Comparison of ENCODE assay signal across 19 cellular contexts in the genomic region with DNA sequence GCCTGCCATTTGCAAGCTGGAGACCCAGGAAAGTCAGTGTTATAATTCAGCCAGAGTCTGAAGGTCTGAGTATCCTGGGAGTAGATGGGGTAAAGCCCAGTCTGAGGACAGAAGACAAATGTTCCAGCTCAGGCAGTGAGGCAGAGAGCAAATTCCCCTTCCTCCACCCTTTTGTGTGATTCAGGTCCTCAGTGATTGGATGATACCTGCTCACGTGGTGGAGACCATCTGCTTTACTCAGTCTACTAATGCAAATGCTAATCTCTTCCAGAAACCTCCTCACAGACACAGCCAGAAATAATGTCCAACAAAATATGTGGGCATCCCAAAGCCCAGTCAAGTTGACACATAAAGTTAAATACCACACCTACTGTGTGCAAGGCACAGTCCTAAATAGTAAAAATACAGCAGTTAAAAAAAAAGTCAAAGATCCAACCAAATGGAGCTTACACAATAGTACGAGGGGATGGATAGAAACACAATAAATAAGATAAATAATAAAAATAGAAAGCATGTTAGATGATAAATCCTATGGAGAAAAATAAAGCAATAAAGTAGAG. TPM values are rescaled to one million over a fixed set of nuclear protein-coding genes. Genes with fewer than 3 reads are reported as not detected.
A peak's percentile ranks its signal among the peaks of the same experiment; 100 is the strongest.
DNase-seq lines count a peak whose midpoint lies in the region; ATAC-seq and TF ChIP-seq lines count a peak whose summit lies in the region.
"Had no signal": no experiment of that assay in that cellular context is flagged by ENCODE, and none has a peak within 500 bp of the region (broad histone marks: within the 10 kb centered on the region; RNA-seq: fewer than 3 reads in every experiment).

No MANE protein-coding gene starts in this region.

- peak overlapping the region in 1 of 2 donors; percentile 13 for H3K27ac Mint-ChIP-seq in natural killer cell treated with Interleukin-12 subunit alpha and Interleukin-12 subunit beta and Interleukin-15 and Interleukin-18, amount 100 ng/mL, for 72 hours
- H3K27ac Mint-ChIP-seq in natural killer cell (no peak overlapping the region), WTC11 (no peak overlapping the region)
- no peak overlapping the region for H3K27ac Mint-ChIP-seq in activated T-helper 2 cell treated with anti-CD3 and anti-CD28 coated beads, Interferon-gamma antibody, Interleukin-2, Interleukin-4, amounts not matched to agents 10 μg/mL and 5 μg/mL and 100 μg/mL, durations not matched to agents 14 hours and 24 hours and 36 hours
- H3K27ac Mint-ChIP-seq: activated CD4-positive, alpha-beta T cell treated with anti-CD3 and anti-CD28 coated beads, Interleukin-2, amount 10 ng/mL, durations not matched to agents 7 days and 5 days; activated naive CD8-positive, alpha-beta T cell treated with anti-CD3 and anti-CD28 coated beads, Interleukin-2, amount 10 ng/mL, durations not matched to agents 7 days and 5 days; mesothelial cell of epicardium had no signal

- peaks cover 28 to 30% of the 10 kb centered on the region in 2 donors for H3K4me1 Mint-ChIP-seq in natural killer cell treated with Interleukin-12 subunit alpha and Interleukin-12 subunit beta and Interleukin-15 and Interleukin-18, amount 100 ng/mL, for 72 hours (ENCODE audit: low read depth in 2 of 2)
- peaks cover 0 to 13% of the 10 kb centered on the region in 2 donors for H3K4me1 Mint-ChIP-seq in natural killer cell
- H3K4me1 Mint-ChIP-seq in WTC11: peaks cover 35% of the 10 kb centered on the region
- H3K4me1 Mint-ChIP-seq in activated T-helper 2 cell treated with anti-CD3 and anti-CD28 coated beads, Interferon-gamma antibody, Interleukin-2, Interleukin-4, amounts not matched to agents 10 μg/mL and 5 μg/mL and 100 μg/mL, durations not matched to agents 14 hours and 24 hours and 36 hours (ENCODE audit: low read depth): peaks cover 25% of the 10 kb centered on the region

- POLR2A ChIA-PET in WTC11 (lab: Charles Lee): no interaction called here

- ATAC-seq in natural killer cell treated with Interleukin-12 subunit alpha and Interleukin-12 subunit beta and Interleukin-15 and Interleukin-18, amount 100 ng/mL, for 72 hours: no peak
- ATAC-seq in natural killer cell (no peak), WTC11 (no peak), GM18861 (IDR thresholded peaks at IDR 0.05; ENCODE audit: unreplicated experiment) (no peak)
- ATAC-seq: gastrocnemius medialis had no signal

- intact Hi-C loops in natural killer cell (cut with micrococcal nuclease): no loop called here
- intact Hi-C loops in activated T-helper 2 cell treated with anti-CD3 and anti-CD28 coated beads, Interferon-gamma antibody, Interleukin-2, Interleukin-4, amounts not matched to agents 10 μg/mL and 5 μg/mL and 100 μg/mL, durations not matched to agents 14 hours and 24 hours and 36 hours (cut with micrococcal nuclease): no loop called here

- H3K9me3 Mint-ChIP-seq in natural killer cell treated with Interleukin-12 subunit alpha and Interleukin-12 subunit beta and Interleukin-15 and Interleukin-18, amount 100 ng/mL, for 72 hours: no peaks in the 10 kb centered on the region
- H3K9me3 Mint-ChIP-seq in natural killer cell (no peaks in the 10 kb centered on the region), WTC11 (peaks cover 5% of the 10 kb centered on the region)
- no peaks in the 10 kb centered on the region for H3K9me3 Mint-ChIP-seq in activated T-helper 2 cell treated with anti-CD3 and anti-CD28 coated beads, Interferon-gamma antibody, Interleukin-2, Interleukin-4, amounts not matched to agents 10 μg/mL and 5 μg/mL and 100 μg/mL, durations not matched to agents 14 hours and 24 hours and 36 hours
- H3K9me3 Mint-ChIP-seq: activated CD4-positive, alpha-beta T cell treated with anti-CD3 and anti-CD28 coated beads, Interleukin-2, amount 10 ng/mL, durations not matched to agents 7 days and 5 days had no signal

- H3K4me3 Mint-ChIP-seq in natural killer cell treated with Interleukin-12 subunit alpha and Interleukin-12 subunit beta and Interleukin-15 and Interleukin-18, amount 100 ng/mL, for 72 hours: peak overlapping the region; percentile 68
- H3K4me3 Mint-ChIP-seq in natural killer cell (no peak overlapping the region), WTC11 (no peak overlapping the region)
- no peak overlapping the region for H3K4me3 Mint-ChIP-seq in activated T-helper 2 cell treated with anti-CD3 and anti-CD28 coated beads, Interferon-gamma antibody, Interleukin-2, Interleukin-4, amounts not matched to agents 10 μg/mL and 5 μg/mL and 100 μg/mL, durations not matched to agents 14 hours and 24 hours and 36 hours (ENCODE audit: low read depth)
- H3K4me3 Mint-ChIP-seq: activated CD4-positive, alpha-beta T cell treated with anti-CD3 and anti-CD28 coated beads, Interleukin-2, amount 10 ng/mL, durations not matched to agents 7 days and 5 days; activated naive CD8-positive, alpha-beta T cell treated with anti-CD3 and anti-CD28 coated beads, Interleukin-2, amount 10 ng/mL, durations not matched to agents 7 days and 5 days; mesothelial cell of epicardium had no signal

- H3K36me3 Mint-ChIP-seq in natural killer cell treated with Interleukin-12 subunit alpha and Interleukin-12 subunit beta and Interleukin-15 and Interleukin-18, amount 100 ng/mL, for 72 hours: no peaks in the 10 kb centered on the region
- H3K36me3 Mint-ChIP-seq in natural killer cell: no peaks in the 10 kb centered on the region
- H3K36me3 Mint-ChIP-seq in WTC11: no peaks in the 10 kb centered on the region
- H3K36me3 Mint-ChIP-seq in activated T-helper 2 cell treated with anti-CD3 and anti-CD28 coated beads, Interferon-gamma antibody, Interleukin-2, Interleukin-4, amounts not matched to agents 10 μg/mL and 5 μg/mL and 100 μg/mL, durations not matched to agents 14 hours and 24 hours and 36 hours (ENCODE audit: low read depth): no peaks in the 10 kb centered on the region
- H3K36me3 Mint-ChIP-seq: activated naive CD8-positive, alpha-beta T cell treated with anti-CD3 and anti-CD28 coated beads, Interleukin-2, amount 10 ng/mL, durations not matched to agents 7 days and 5 days; mesothelial cell of epicardium had no signal

- DNase-seq in natural killer cell treated with Interleukin-12 subunit alpha and Interleukin-12 subunit beta and Interleukin-15 and Interleukin-18, amount 100 ng/mL, for 72 hours (ENCODE audit: low spot score): no peak
- DNase-seq in natural killer cell: no peak
- peak; percentile 48 for DNase-seq in NCI-H2171 (lab: John Stamatoyannopoulos, UW)
- no peak for DNase-seq in WTC11 (ENCODE audit: low spot score)
- no peak for DNase-seq in NCI-H1930 (lab: John Stamatoyannopoulos, UW)
- no peak for DNase-seq in activated T-helper 2 cell treated with anti-CD3 and anti-CD28 coated beads, Interferon-gamma antibody, Interleukin-2, Interleukin-4, amounts not matched to agents 10 μg/mL and 5 μg/mL and 100 μg/mL, durations not matched to agents 14 hours and 24 hours and 36 hours (ENCODE audit: low spot score)
- DNase-seq in HuH-7 (ENCODE audit: low spot score): no peak
- DNase-seq: activated CD4-positive, alpha-beta T cell treated with anti-CD3 and anti-CD28 coated beads, Interleukin-2, amount 10 ng/mL, durations not matched to agents 7 days and 5 days; gastrocnemius medialis; NCI-H1694; small intestine; stimulated activated CD8-positive, alpha-beta memory T cell treated with anti-CD3 and anti-CD28 coated beads, Interleukin-4, amount 100 ng/mL, for 48 hours; T1000 had no signal

- CTCF ChIA-PET in WTC11 (lab: Charles Lee): no interaction called here

- TF ChIP-seq CTCF in natural killer cell (IDR thresholded peaks at IDR 0.05) (no peak), WTC11 (IDR thresholded peaks at IDR 0.05) (no peak)

- peaks cover 3 to 7% of the 10 kb centered on the region in 2 donors for H3K27me3 Mint-ChIP-seq in natural killer cell treated with Interleukin-12 subunit alpha and Interleukin-12 subunit beta and Interleukin-15 and Interleukin-18, amount 100 ng/mL, for 72 hours
- H3K27me3 Mint-ChIP-seq in natural killer cell (ENCODE audit: low read depth in 2 of 2) (peaks cover 0 to 8% of the 10 kb centered on the region in 2 donors), WTC11 (ENCODE audit: low read depth) (no peaks in the 10 kb centered on the region; the same call in none of the 2 replicates)
- H3K27me3 Mint-ChIP-seq in activated T-helper 2 cell treated with anti-CD3 and anti-CD28 coated beads, Interferon-gamma antibody, Interleukin-2, Interleukin-4, amounts not matched to agents 10 μg/mL and 5 μg/mL and 100 μg/mL, durations not matched to agents 14 hours and 24 hours and 36 hours (ENCODE audit: low read depth): peaks cover 1% of the 10 kb centered on the region

TF ChIP-seq in WTC11, 78 proteins besides CTCF, POLR2A, EP300 and RAD21:
- TF ChIP-seq ZNF416 (CRISPR knock-in tag; IDR thresholded peaks at IDR 0.05) (0 out of 2 replicates have a peak, but pooled peaks have one; percentile 31), ZNF232 (CRISPR knock-in tag; IDR thresholded peaks at IDR 0.05) (no peak)
- TF ChIP-seq, protein P1, sequence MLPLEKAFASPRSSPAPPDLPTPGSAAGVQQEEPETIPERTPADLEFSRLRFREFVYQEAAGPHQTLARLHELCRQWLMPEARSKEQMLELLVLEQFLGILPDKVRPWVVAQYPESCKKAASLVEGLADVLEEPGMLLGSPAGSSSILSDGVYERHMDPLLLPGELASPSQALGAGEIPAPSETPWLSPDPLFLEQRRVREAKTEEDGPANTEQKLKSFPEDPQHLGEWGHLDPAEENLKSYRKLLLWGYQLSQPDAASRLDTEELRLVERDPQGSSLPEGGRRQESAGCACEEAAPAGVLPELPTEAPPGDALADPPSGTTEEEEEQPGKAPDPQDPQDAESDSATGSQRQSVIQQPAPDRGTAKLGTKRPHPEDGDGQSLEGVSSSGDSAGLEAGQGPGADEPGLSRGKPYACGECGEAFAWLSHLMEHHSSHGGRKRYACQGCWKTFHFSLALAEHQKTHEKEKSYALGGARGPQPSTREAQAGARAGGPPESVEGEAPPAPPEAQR (CRISPR knock-in tag; IDR thresholded peaks at IDR 0.05): no peak
TF ChIP-seq in WTC11: peak in this region for 1.

RNA-seq across cellular contexts. Expression of a gene that starts 13.2 kb away (rescaled TPM):
- 100 to 1,000 TPM in 1 of 2 donors, 10 to 100 TPM in 1; 63.8 to 142 TPM for total RNA-seq in natural killer cell treated with Interleukin-12 subunit alpha and Interleukin-12 subunit beta and Interleukin-15 and Interleukin-18, amount 100 ng/mL, for 72 hours
- total RNA-seq in natural killer cell (100 to 1,000 TPM; 116 to 138 (median 122) TPM), WTC11 (2021) (0.17 to 0.27 TPM (median 0.21 TPM) in 3 replicates)
- total RNA-seq in activated T-helper 2 cell treated with anti-CD3 and anti-CD28 coated beads, Interferon-gamma antibody, Interleukin-2, Interleukin-4, amounts not matched to agents 10 μg/mL and 5 μg/mL and 100 μg/mL, durations not matched to agents 14 hours and 24 hours and 36 hours: 21.2 and 21.9 TPM in 2 replicates

RNA-seq across cellular contexts. Expression of a gene that starts 17.9 kb away (rescaled TPM):
- not detected for total RNA-seq in natural killer cell treated with Interleukin-12 subunit alpha and Interleukin-12 subunit beta and Interleukin-15 and Interleukin-18, amount 100 ng/mL, for 72 hours
- total RNA-seq in natural killer cell: not detected
- total RNA-seq in WTC11 (2021): 0.50 to 1.0 TPM (median 0.60 TPM) in 3 replicates
- 0.50 and 0.67 TPM in 2 replicates for total RNA-seq in activated T-helper 2 cell treated with anti-CD3 and anti-CD28 coated beads, Interferon-gamma antibody, Interleukin-2, Interleukin-4, amounts not matched to agents 10 μg/mL and 5 μg/mL and 100 μg/mL, durations not matched to agents 14 hours and 24 hours and 36 hours
- total RNA-seq: activated naive CD8-positive, alpha-beta T cell treated with anti-CD3 and anti-CD28 coated beads, Interleukin-2, amount 10 ng/mL, durations not matched to agents 7 days and 5 days; dermis microvascular lymphatic vessel endothelial cell; G401; mesothelial cell of epicardium; vagina had no signal

Comparison
In these comparisons a context has a peak if more than half of its experiments do, and no peak if none do; other contexts are left out.
1. RNA of a gene that starts 13.2 kb away (total RNA-seq): 63.8 to 142 TPM in natural killer cell treated with Interleukin-12 subunit alpha and Interleukin-12 subunit beta and Interleukin-15 and Interleukin-18, amount 100 ng/mL, for 72 hours, 116 to 138 TPM in natural killer cell and 21.2 to 21.9 TPM in activated T-helper 2 cell treated with anti-CD3 and anti-CD28 coated beads, Interferon-gamma antibody, Interleukin-2, Interleukin-4, amounts not matched to agents 10 μg/mL and 5 μg/mL and 100 μg/mL, durations not matched to agents 14 hours and 24 hours and 36 hours; 0.17 to 0.27 TPM in WTC11; every median in the first group is over 10 times any median in the second.